18 cellular contexts compared by ENCODE assay signal in genomic region chr20:64010711-64011237, GRCh38. TPM values are rescaled to one million over a fixed set of nuclear protein-coding genes. Genes with fewer than 3 reads are reported as not detected.
DNase-seq lines count a peak whose midpoint lies in the region; ATAC-seq and TF ChIP-seq lines count a peak whose summit lies in the region.
"Had no signal": no experiment of that assay in that cellular context is flagged by ENCODE, and none has a peak within 500 bp of the region (broad histone marks: within the 10 kb centered on the region; RNA-seq: fewer than 3 reads in every experiment).

No MANE protein-coding gene starts in this region.

- peak overlapping the region; percentile 74 to 81 for H3K27ac Mint-ChIP-seq in T-cell

- POLR2A ChIA-PET in T-cell (lab: Charles Lee), result no interaction called here

- peak; percentile 59 for DNase-seq in AG09309 (ENCODE audit: low read depth)
- DNase-seq in GM03348 (ENCODE audit: low spot score), result peak; percentile 44
- no peak for DNase-seq in T-cell
- DNase-seq in fibroblast of mammary gland (ENCODE audit: low read depth), result peak; percentile 73
- no peak for DNase-seq in stimulated activated naive CD4-positive, alpha-beta T cell (lab: John Stamatoyannopoulos, UW)
- DNase-seq in effector CD4-positive, alpha-beta T cell, result no peak
- DNase-seq in superior temporal gyrus (ENCODE audit: extremely low spot score), result no peak
- DNase-seq: activated gamma-delta T cell, C1 segment of cervical spinal cord, caudate nucleus, GF-D8, hippocampal formation, NCI-H1092, NCI-H226 had no signal

- H3K36me3 Mint-ChIP-seq in T-cell, result peaks cover 58% of the 10 kb centered on the region

- peaks cover 45 to 75% (median 51%) of the 10 kb centered on the region in 3 donors for H3K4me1 Mint-ChIP-seq in T-cell

- peaks cover 0 to 5% (median 0%) of the 10 kb centered on the region in 3 donors for H3K9me3 Mint-ChIP-seq in T-cell
- H3K9me3 Mint-ChIP-seq: IgD-negative memory B cell had no signal

- TF ChIP-seq CTCF in AG09309 (IDR thresholded peaks at IDR 0.05; ENCODE audit: control insufficient read depth, insufficient read depth, low read depth, low read length, missing control alignments), result no peak
- TF ChIP-seq CTCF in fibroblast of mammary gland (conservative IDR thresholded peaks at IDR 0.05; ENCODE audit: control insufficient read depth, insufficient read depth, low read depth, low read length), result no peak

- H3K4me3 ChIP-seq in AG09309 (ENCODE audit: control insufficient read depth, low read depth, low read length), result no peak overlapping the region
- H3K4me3 ChIP-seq in fibroblast of mammary gland (ENCODE audit: control insufficient read depth, low read depth, low read length), result no peak overlapping the region

- no peak for ATAC-seq in T-cell (replicated peaks in 1 of 4)
- ATAC-seq in HG03571 (IDR thresholded peaks at IDR 0.05; ENCODE audit: unreplicated experiment), result no peak
- ATAC-seq: left lobe of liver had no signal

- peak overlapping the region in 2 of 3 donors; percentile 49 to 61 for H3K4me3 Mint-ChIP-seq in T-cell

- no peaks in the 10 kb centered on the region for H3K27me3 Mint-ChIP-seq in T-cell
- H3K27me3 Mint-ChIP-seq: IgD-negative memory B cell had no signal

- CTCF ChIA-PET in T-cell (lab: Charles Lee), result interaction anchor here in 1 of 2 donors (0.6 kb wide), 1 partner anchor 20 kb away, joined by 3 read pairs; no protein-coding TSS in a partner anchor

RNA-seq across cellular contexts. Expression of gene C20orf204, which starts 25.2 kb away (rescaled TPM):
- 10 to 100 TPM in 2 of 5 donors, 1 to 10 TPM in 3; 4.5 to 20.8 (median 9.5) TPM for total RNA-seq in T-cell

RNA-seq across cellular contexts. Expression of gene PRPF6, which starts 29.8 kb away (rescaled TPM):
- total RNA-seq in T-cell, result 100 to 1,000 TPM in 1 of 5 donors, 10 to 100 TPM in 4; 59.8 to 106 (median 83.5) TPM

RNA-seq across cellular contexts. Expression of gene SAMD10, which starts 31.3 kb away (rescaled TPM):
- total RNA-seq in T-cell, result 10 to 100 TPM; 16.1 to 30.8 (median 17.7) TPM

RNA-seq across cellular contexts. Expression of gene SOX18, which starts 38.7 kb away (rescaled TPM):
- under 1 TPM in 3 of 5 donors, not detected in 2; 0.35 to 0.56 (median 0.44) TPM for total RNA-seq in T-cell
- total RNA-seq: myocyte had no signal

RNA-seq across cellular contexts. Expression of gene ZNF512B, which starts 41.0 kb away (rescaled TPM):
- 10 to 100 TPM; 22.7 to 26.3 (median 25.1) TPM for total RNA-seq in T-cell

Comparison
In these comparisons a context has a peak if more than half of its experiments do, and no peak if none do; other contexts are left out.
1. DNase-seq: peak in AG09309 (single experiment), GM03348 (single experiment) and fibroblast of mammary gland (single experiment); none in T-cell (0 of 34), stimulated activated naive CD4-positive, alpha-beta T cell (0 of 6), effector CD4-positive, alpha-beta T cell (single experiment) and superior temporal gyrus (single experiment).